In genomic region chrY:15289821-15290220, GRCh38 we compare ENCODE assay signal across 31 cellular contexts.
"Had no signal": no experiment of that assay in that cellular context is flagged by ENCODE, and none has a peak within 500 bp of the region (broad histone marks: within the 10 kb centered on the region; RNA-seq: fewer than 3 reads in every experiment).

No MANE protein-coding gene starts in this region.

- H3K4me3 ChIP-seq: adrenal gland, body of pancreas, breast epithelium, cardiac muscle cell had no signal

- ATAC-seq: activated CD8-positive, alpha-beta T cell treated with anti-CD3 and anti-CD28 coated beads for 36 hours; activated naive CD4-positive, alpha-beta T cell treated with anti-CD3 and anti-CD28 coated beads, Interleukin-2, amount 50 U/mL, for 72 hours; activated T-cell treated with anti-CD3 and anti-CD28 coated beads, Interleukin-2, amount 50 U/mL, for 4 hours; activated T-cell treated with anti-CD3 and anti-CD28 coated beads, Interleukin-2, amount 50 U/mL, for 72 hours; activated T-helper 17 cell treated with anti-CD3 and anti-CD28 coated beads, Interleukin-2, amount 50 U/mL, for 72 hours; body of pancreas; T-helper 17 cell had no signal

- DNase-seq: activated B cell treated with CpG ODN at 0.5 μM for 24 hours; activated CD4-positive, alpha-beta memory T cell treated with anti-CD3 and anti-CD28 coated beads for 36 hours; activated CD4-positive, alpha-beta T cell treated with anti-CD3 and anti-CD28 coated beads for 4 hours; activated CD4-positive, alpha-beta T cell treated with anti-CD3 and anti-CD28 coated beads, Interleukin-2, amount 10 ng/mL, durations not matched to agents 24 days and 14 days; activated CD4-positive, alpha-beta T cell treated with anti-CD3 and anti-CD28 coated beads, Interleukin-2, amount 50 U/mL, for 1 hour; activated CD4-positive, alpha-beta T cell treated with anti-CD3 and anti-CD28 coated beads, Interleukin-2, amount 50 U/mL, for 4 hours; activated CD4-positive, CD25-positive, alpha-beta regulatory T cell treated with anti-CD3 and anti-CD28 coated beads, Interleukin-2, amount 50 U/mL, for 72 hours; activated CD8-positive, alpha-beta memory T cell treated with anti-CD3 and anti-CD28 coated beads, Interleukin-2, amount 50 U/mL, for 4 hours; activated CD8-positive, alpha-beta T cell treated with anti-CD3 and anti-CD28 coated beads for 36 hours; activated effector memory CD4-positive, alpha-beta T cell treated with anti-CD3 and anti-CD28 coated beads, Interleukin-2, amount 50 U/mL, for 16 hours; activated gamma-delta T cell treated with Interleukin-2 at 50 U/mL for 16 hours; activated naive CD4-positive, alpha-beta T cell; activated naive CD4-positive, alpha-beta T cell treated with anti-CD3 and anti-CD28 coated beads for 36 hours; activated naive CD4-positive, alpha-beta T cell treated with anti-CD3 and anti-CD28 coated beads, Interleukin-2, amount 50 U/mL, for 16 hours; activated naive CD8-positive, alpha-beta T cell treated with anti-CD3 and anti-CD28 coated beads for 36 hours; activated T-cell treated with anti-CD3 and anti-CD28 coated beads for 4 hours; activated T-cell treated with anti-CD3 and anti-CD28 coated beads, Interleukin-2, amount 50 U/mL, for 1 hour; activated T-cell treated with anti-CD3 and anti-CD28 coated beads, Interleukin-2, amount 50 U/mL, for 4 hours; activated T-cell treated with anti-CD3 and anti-CD28 coated beads, Interleukin-2, amount 50 U/mL, for 72 hours; adrenal gland; amniotic stem cell; aorta; body of pancreas; brain microvascular endothelial cell; caudate nucleus; cerebellar nuclear complex; T-helper 17 cell had no signal
